Comparison of ENCODE assay signal across 27 cellular contexts in genomic region chr14:54148251-54148650, GRCh38.
"Had no signal": no experiment of that assay in that cellular context is flagged by ENCODE, and none has a peak within 500 bp of the region (broad histone marks: within the 10 kb centered on the region; RNA-seq: fewer than 3 reads in every experiment).

No MANE protein-coding gene starts in this region.

- DNase-seq: activated CD4-positive, alpha-beta T cell treated with anti-CD3 and anti-CD28 coated beads for 48 hours; activated CD4-positive, alpha-beta T cell treated with anti-CD3 and anti-CD28 coated beads, Interleukin-2, amount 50 U/mL, for 4 hours; activated CD4-positive, CD25-positive, alpha-beta regulatory T cell treated with anti-CD3 and anti-CD28 coated beads, Interleukin-2, amount 50 U/mL, for 72 hours; activated CD8-positive, alpha-beta memory T cell treated with anti-CD3 and anti-CD28 coated beads, Interleukin-2, amount 50 U/mL, for 48 hours; activated CD8-positive, alpha-beta T cell treated with anti-CD3 and anti-CD28 coated beads, Interleukin-2, amount 10 ng/mL, durations not matched to agents 7 days and 5 days; activated naive CD4-positive, alpha-beta T cell treated with anti-CD3 and anti-CD28 coated beads, Interleukin-2, amount 50 U/mL, for 16 hours; activated naive CD8-positive, alpha-beta T cell treated with anti-CD3 and anti-CD28 coated beads, Interleukin-2, amount 10 ng/mL, durations not matched to agents 7 days and 5 days; activated T-cell treated with anti-CD3 and anti-CD28 coated beads, Interleukin-2, amount 50 U/mL, for 1 hour; adrenal gland; aorta; body of pancreas; MM.1S; NCI-H1105; NCI-H1436; NCI-H1694 treated with DMSO at 0.1 percent for 48 hours; NCI-H2029 treated with DMSO at 0.1 percent for 48 hours; NCI-H510A treated with DMSO at 0.1 percent for 48 hours; NCI-H69; NK-92 treated with Interleukin-12 subunit alpha and Interleukin-12 subunit beta, amount 100 ng/mL, for 24 hours; OCI-M1; SHP77; T-helper 17 cell; T-helper 9 cell had no signal

- H3K4me1 Mint-ChIP-seq: activated naive CD8-positive, alpha-beta T cell treated with anti-CD3 and anti-CD28 coated beads, Interleukin-2, amount 10 ng/mL, durations not matched to agents 7 days and 5 days; T-helper 17 cell; WTC11 had no signal

- H3K9me3 Mint-ChIP-seq: activated naive CD8-positive, alpha-beta T cell treated with anti-CD3 and anti-CD28 coated beads, Interleukin-2, amount 10 ng/mL, durations not matched to agents 7 days and 5 days had no signal

- H3K4me3 Mint-ChIP-seq: activated CD8-positive, alpha-beta T cell treated with anti-CD3 and anti-CD28 coated beads, Interleukin-2, amount 10 ng/mL, durations not matched to agents 7 days and 5 days; activated naive CD8-positive, alpha-beta T cell treated with anti-CD3 and anti-CD28 coated beads, Interleukin-2, amount 10 ng/mL, durations not matched to agents 7 days and 5 days; T-helper 17 cell; WTC11 had no signal

- H3K36me3 Mint-ChIP-seq: activated naive CD8-positive, alpha-beta T cell treated with anti-CD3 and anti-CD28 coated beads, Interleukin-2, amount 10 ng/mL, durations not matched to agents 7 days and 5 days had no signal

- H3K27ac Mint-ChIP-seq: activated CD8-positive, alpha-beta T cell treated with anti-CD3 and anti-CD28 coated beads, Interleukin-2, amount 10 ng/mL, durations not matched to agents 7 days and 5 days; activated naive CD8-positive, alpha-beta T cell treated with anti-CD3 and anti-CD28 coated beads, Interleukin-2, amount 10 ng/mL, durations not matched to agents 7 days and 5 days; T-helper 17 cell; WTC11 had no signal

- ATAC-seq: activated CD8-positive, alpha-beta T cell treated with anti-CD3 and anti-CD28 coated beads, Interleukin-2, amount 10 ng/mL, durations not matched to agents 7 days and 5 days; body of pancreas; Panc1; T-helper 17 cell; WTC11 had no signal

- H3K27me3 Mint-ChIP-seq: activated naive CD8-positive, alpha-beta T cell treated with anti-CD3 and anti-CD28 coated beads, Interleukin-2, amount 10 ng/mL, durations not matched to agents 7 days and 5 days; T-helper 17 cell had no signal

- H3K4me3 ChIP-seq: adrenal gland, body of pancreas, cardiac muscle cell, SJSA1 had no signal
